2 cellular contexts compared by ENCODE assay signal in genomic region chr4:184511156-184511555, GRCh38.
A peak's percentile ranks its signal among the peaks of the same experiment; 100 is the strongest.
TF ChIP-seq lines count a peak whose summit lies in the region.

No MANE protein-coding gene starts in this region.

TF ChIP-seq in H1, 55 proteins besides CTCF, POLR2A, EP300 and RAD21:
- TF ChIP-seq PHF8 (conservative IDR thresholded peaks at IDR 0.05; ENCODE audit: low read depth, low read length) (no peak), KDM1A (IDR thresholded peaks at IDR 0.05; ENCODE audit: borderline replicate concordance, low read length) (0 out of 2 replicates have a peak, but pooled peaks have one; percentile 68)

TF ChIP-seq in SK-N-SH, 30 proteins besides CTCF, POLR2A, EP300 and RAD21:
- TF ChIP-seq IRF3 (IDR thresholded peaks at IDR 0.05; ENCODE audit: low read depth, low read length): no peak
